ENCODE assay signal across 1 cellular context in the genomic region with DNA sequence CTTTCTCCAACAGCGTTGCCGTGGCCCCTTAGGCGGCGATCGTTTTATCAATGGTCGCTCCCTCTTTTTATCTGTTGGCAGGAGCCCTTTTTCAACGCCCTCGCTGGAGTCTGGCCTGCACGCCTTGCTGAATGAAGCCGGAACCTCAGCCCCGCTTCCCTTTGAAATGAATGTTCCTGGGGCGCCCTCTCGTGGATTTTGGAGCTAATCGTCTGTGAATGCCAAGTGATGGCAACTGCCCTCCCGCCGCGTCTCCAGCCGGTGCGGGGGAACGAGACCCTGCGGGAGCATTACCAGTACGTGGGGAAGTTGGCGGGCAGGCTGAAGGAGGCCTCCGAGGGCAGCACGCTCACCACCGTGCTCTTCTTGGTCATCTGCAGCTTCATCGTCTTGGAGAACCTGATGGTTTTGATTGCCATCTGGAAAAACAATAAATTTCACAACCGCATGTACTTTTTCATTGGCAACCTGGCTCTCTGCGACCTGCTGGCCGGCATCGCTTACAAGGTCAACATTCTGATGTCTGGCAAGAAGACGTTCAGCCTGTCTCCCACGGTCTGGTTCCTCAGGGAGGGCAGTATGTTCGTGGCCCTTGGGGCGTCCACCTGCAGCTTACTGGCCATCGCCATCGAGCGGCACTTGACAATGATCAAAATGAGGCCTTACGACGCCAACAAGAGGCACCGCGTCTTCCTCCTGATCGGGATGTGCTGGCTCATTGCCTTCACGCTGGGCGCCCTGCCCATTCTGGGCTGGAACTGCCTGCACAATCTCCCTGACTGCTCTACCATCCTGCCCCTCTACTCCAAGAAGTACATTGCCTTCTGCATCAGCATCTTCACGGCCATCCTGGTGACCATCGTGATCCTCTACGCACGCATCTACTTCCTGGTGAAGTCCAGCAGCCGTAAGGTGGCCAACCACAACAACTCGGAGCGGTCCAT.
TF ChIP-seq lines count a peak whose summit lies in the region.

No MANE protein-coding gene starts in this region.

TF ChIP-seq in WTC11, 78 proteins besides CTCF, POLR2A, EP300 and RAD21 (continued from another document):
- TF ChIP-seq, protein P1, sequence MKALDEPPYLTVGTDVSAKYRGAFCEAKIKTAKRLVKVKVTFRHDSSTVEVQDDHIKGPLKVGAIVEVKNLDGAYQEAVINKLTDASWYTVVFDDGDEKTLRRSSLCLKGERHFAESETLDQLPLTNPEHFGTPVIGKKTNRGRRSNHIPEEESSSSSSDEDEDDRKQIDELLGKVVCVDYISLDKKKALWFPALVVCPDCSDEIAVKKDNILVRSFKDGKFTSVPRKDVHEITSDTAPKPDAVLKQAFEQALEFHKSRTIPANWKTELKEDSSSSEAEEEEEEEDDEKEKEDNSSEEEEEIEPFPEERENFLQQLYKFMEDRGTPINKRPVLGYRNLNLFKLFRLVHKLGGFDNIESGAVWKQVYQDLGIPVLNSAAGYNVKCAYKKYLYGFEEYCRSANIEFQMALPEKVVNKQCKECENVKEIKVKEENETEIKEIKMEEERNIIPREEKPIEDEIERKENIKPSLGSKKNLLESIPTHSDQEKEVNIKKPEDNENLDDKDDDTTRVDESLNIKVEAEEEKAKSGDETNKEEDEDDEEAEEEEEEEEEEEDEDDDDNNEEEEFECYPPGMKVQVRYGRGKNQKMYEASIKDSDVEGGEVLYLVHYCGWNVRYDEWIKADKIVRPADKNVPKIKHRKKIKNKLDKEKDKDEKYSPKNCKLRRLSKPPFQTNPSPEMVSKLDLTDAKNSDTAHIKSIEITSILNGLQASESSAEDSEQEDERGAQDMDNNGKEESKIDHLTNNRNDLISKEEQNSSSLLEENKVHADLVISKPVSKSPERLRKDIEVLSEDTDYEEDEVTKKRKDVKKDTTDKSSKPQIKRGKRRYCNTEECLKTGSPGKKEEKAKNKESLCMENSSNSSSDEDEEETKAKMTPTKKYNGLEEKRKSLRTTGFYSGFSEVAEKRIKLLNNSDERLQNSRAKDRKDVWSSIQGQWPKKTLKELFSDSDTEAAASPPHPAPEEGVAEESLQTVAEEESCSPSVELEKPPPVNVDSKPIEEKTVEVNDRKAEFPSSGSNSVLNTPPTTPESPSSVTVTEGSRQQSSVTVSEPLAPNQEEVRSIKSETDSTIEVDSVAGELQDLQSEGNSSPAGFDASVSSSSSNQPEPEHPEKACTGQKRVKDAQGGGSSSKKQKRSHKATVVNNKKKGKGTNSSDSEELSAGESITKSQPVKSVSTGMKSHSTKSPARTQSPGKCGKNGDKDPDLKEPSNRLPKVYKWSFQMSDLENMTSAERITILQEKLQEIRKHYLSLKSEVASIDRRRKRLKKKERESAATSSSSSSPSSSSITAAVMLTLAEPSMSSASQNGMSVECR (CRISPR knock-in tag; IDR thresholded peaks at IDR 0.05; ENCODE audit: borderline replicate concordance): no peak
